16 cellular contexts compared by ENCODE assay signal in the genomic region with DNA sequence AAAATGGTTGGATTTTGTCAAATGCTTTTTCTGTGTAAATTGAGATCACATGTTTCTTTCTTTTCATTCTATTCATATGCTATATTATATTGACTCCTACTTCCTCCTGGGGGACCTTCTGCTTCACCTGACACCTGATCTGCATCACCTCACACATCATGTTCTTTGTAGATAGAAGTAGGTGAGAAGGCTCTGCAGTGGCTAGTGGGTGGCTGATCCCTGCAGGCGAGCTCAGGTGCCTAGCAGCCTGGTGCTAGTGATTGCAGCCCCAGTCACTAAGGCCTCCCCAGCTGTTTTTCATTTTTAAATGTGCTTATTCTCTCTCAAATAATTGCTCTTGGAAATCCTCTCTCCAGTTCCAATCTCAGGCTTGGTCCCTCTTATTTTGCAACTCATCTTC. TPM values are rescaled to one million over a fixed set of nuclear protein-coding genes. Genes with fewer than 3 reads are reported as not detected.
A peak's percentile ranks its signal among the peaks of the same experiment; 100 is the strongest.
DNase-seq lines count a peak whose midpoint lies in the region; TF ChIP-seq lines count a peak whose summit lies in the region.
"Had no signal": no experiment of that assay in that cellular context is flagged by ENCODE, and none has a peak within 500 bp of the region (broad histone marks: within the 10 kb centered on the region; RNA-seq: fewer than 3 reads in every experiment).

No MANE protein-coding gene starts in this region.

- H3K9me3 ChIP-seq in H9 (ENCODE audit: control insufficient read depth, low read depth, low read length): no peaks in the 10 kb centered on the region

- H3K27ac ChIP-seq in H9 (ENCODE audit: insufficient read length, low read depth, low read length): no peak overlapping the region
- H3K27ac ChIP-seq: 22Rv1 had no signal

- peaks cover 0 to 23% (median 0%) of the 10 kb centered on the region in 3 experiments; a peak in 3 of 7 replicates for H3K36me3 Mint-ChIP-seq in H9 (ENCODE audit: insufficient read depth in 1 of 3, low read depth in 3 of 3)
- H3K36me3 Mint-ChIP-seq: CD14-positive monocyte; CD8-positive, alpha-beta T cell had no signal

- no peak overlapping the region for H2BK12ac ChIP-seq in H9 (ENCODE audit: insufficient read length, low read depth, low read length)

- peaks cover 30 to 45% of the 10 kb centered on the region in 2 experiments for H3K4me1 Mint-ChIP-seq in H9
- H3K4me1 Mint-ChIP-seq: CD14-positive monocyte had no signal

- no peak overlapping the region for H3K4me3 Mint-ChIP-seq in H9
- H3K4me3 Mint-ChIP-seq: CD14-positive monocyte; CD8-positive, alpha-beta T cell had no signal

- no peak overlapping the region for H3K4ac ChIP-seq in H9 (ENCODE audit: low read depth, low read length)

- H4K5ac ChIP-seq in H9 (ENCODE audit: insufficient read length, low read depth, low read length): no peak overlapping the region

- no peaks in the 10 kb centered on the region for H4K20me1 ChIP-seq in H9 (ENCODE audit: control insufficient read depth, insufficient read depth, insufficient read length)

- peaks cover 6 to 16% of the 10 kb centered on the region in 2 experiments; a peak in 4 of 5 replicates for H3K9me3 Mint-ChIP-seq in H9

- H3K23ac ChIP-seq in H9 (ENCODE audit: insufficient read length, low read depth, low read length): no peak overlapping the region

- no peak overlapping the region for H3K4me2 ChIP-seq in H9 (ENCODE audit: insufficient read depth, insufficient read length, low read length)

- 0 out of 7 replicates have a peak overlapping the region, but pooled peaks of 1 of the 3 experiments have one; percentile 14 for H3K27ac Mint-ChIP-seq in H9
- H3K27ac Mint-ChIP-seq: CD14-positive monocyte; CD8-positive, alpha-beta T cell had no signal

- no peaks in the 10 kb centered on the region for H3K23me2 ChIP-seq in H9 (ENCODE audit: insufficient read length, low read depth, low read length, poor library complexity, severe bottlenecking)

- H4K91ac ChIP-seq in H9 (ENCODE audit: insufficient read length, low read depth, low read length): no peak overlapping the region

- no peak overlapping the region for H3K56ac ChIP-seq in H9 (ENCODE audit: insufficient read length, low read depth, low read length)

- no peak overlapping the region for H4K8ac ChIP-seq in H9 (replicated peaks; ENCODE audit: insufficient read length, low read depth, low read length)

- no peak for TF ChIP-seq CTCF in H9 (conservative IDR thresholded peaks at IDR 0.05)

- peaks cover 5% of the 10 kb centered on the region; the same call in 1 of the 2 replicates for H3K4me1 ChIP-seq in H9 (ENCODE audit: insufficient read depth, low read length)

- no peaks in the 10 kb centered on the region for H3K27me3 Mint-ChIP-seq in H9 (ENCODE audit: low read depth)

- H3K79me2 ChIP-seq in H9 (ENCODE audit: insufficient read depth, low read length): no peaks in the 10 kb centered on the region

- DNase-seq in DMS153 treated with DMSO at 0.1 percent for 48 hours (lab: John Stamatoyannopoulos, UW; ENCODE audit: unreplicated experiment): peak; percentile 2
- DNase-seq in DMS153 (lab: John Stamatoyannopoulos, UW): no peak
- peak; percentile 25 for DNase-seq in NCI-H146 treated with DMSO at 0.1 percent for 48 hours (lab: John Stamatoyannopoulos, UW; ENCODE audit: unreplicated experiment)
- peak; percentile 55 for DNase-seq in NCI-H2171 treated with DMSO at 0.1 percent for 48 hours (lab: John Stamatoyannopoulos, UW)
- DNase-seq in iPS-NIHi11 (ENCODE audit: low spot score): peak; percentile 7
- DNase-seq in H9: no peak
- DNase-seq in HuH-7.5 (ENCODE audit: low spot score): no peak
- no peak for DNase-seq in hippocampal formation (lab: John Stamatoyannopoulos, UW)
- DNase-seq: CD8-positive, alpha-beta T cell; COR-L47; DMS79 had no signal

- no peak overlapping the region for H3T11ph ChIP-seq in H9 (ENCODE audit: low read length)

- no peak overlapping the region for H2AFZ ChIP-seq in H9 (ENCODE audit: low read length)

- H3K27me3 ChIP-seq in H9 (ENCODE audit: insufficient read depth, low read length): no peaks in the 10 kb centered on the region

- H3K79me1 ChIP-seq in H9 (ENCODE audit: insufficient read depth, low read depth, low read length, poor library complexity, severe bottlenecking): no peaks in the 10 kb centered on the region

- H2BK120ac ChIP-seq in H9 (ENCODE audit: low read depth, low read length, poor library complexity, severe bottlenecking): no peak overlapping the region

- H2AK5ac ChIP-seq in H9 (ENCODE audit: insufficient read length, low read length): no peak overlapping the region

- no peak overlapping the region for H3K14ac ChIP-seq in H9 (ENCODE audit: insufficient read depth, low read length)

- no peak overlapping the region for H3K18ac ChIP-seq in H9 (ENCODE audit: insufficient read length, low read depth, low read length)

- no peak overlapping the region for H2BK5ac ChIP-seq in H9 (ENCODE audit: insufficient read length, low read length)

- no CpG with 5 or more reads among the region's 1 CpG for WGBS in H9 (ENCODE audit: extremely low coverage, insufficient read length, low lambda C conversion rate)

- no peak overlapping the region for H3K9ac ChIP-seq in H9 (ENCODE audit: extremely low read depth, insufficient read length, low read length)

- no peak overlapping the region for H2BK15ac ChIP-seq in H9 (ENCODE audit: low read depth, low read length)

- no peak overlapping the region for H2BK20ac ChIP-seq in H9 (ENCODE audit: low read depth, low read length, poor library complexity, severe bottlenecking)

RNA-seq across cellular contexts. Expression of gene MC4R, which starts 33.6 kb away (rescaled TPM):
- total RNA-seq in H9 (2021): not detected in 2 replicates
- total RNA-seq: A673; CD8-positive, alpha-beta T cell; G401; GM12878 had no signal

Comparison
In these comparisons a context has a peak if more than half of its experiments do, and no peak if none do; other contexts are left out.
1. DNase-seq: peak in DMS153 treated with DMSO at 0.1 percent for 48 hours (single experiment), NCI-H146 treated with DMSO at 0.1 percent for 48 hours (single experiment), NCI-H2171 treated with DMSO at 0.1 percent for 48 hours (single experiment) and iPS-NIHi11 (single experiment); none in DMS153 (single experiment), H9 (single experiment), HuH-7.5 (single experiment) and hippocampal formation (0 of 2).